In genomic region chr21:46639489-46640386, GRCh38 we compare ENCODE assay signal across 8 cellular contexts. TPM values are rescaled to one million over a fixed set of nuclear protein-coding genes. Genes with fewer than 3 reads are reported as not detected.
DNase-seq lines count a peak whose midpoint lies in the region; ATAC-seq and TF ChIP-seq lines count a peak whose summit lies in the region.

No MANE protein-coding gene starts in this region.

- no peak for DNase-seq in activated naive CD4-positive, alpha-beta T cell (lab: John Stamatoyannopoulos, UW)
- DNase-seq in RKO (ENCODE audit: low spot score) (peak; percentile 69), esophagus squamous epithelium (lab: John Stamatoyannopoulos, UW) (no peak), transverse colon (no peak), HuH-7.5 (ENCODE audit: low spot score) (no peak), cardiac septum (ENCODE audit: low spot score) (no peak)

- H3K36me3 ChIP-seq in esophagus squamous epithelium (peaks cover 0 to 49% (median 11%) of the 10 kb centered on the region in 3 donors), transverse colon (peaks cover 0 to 25% (median 8%) of the 10 kb centered on the region in 4 donors)

- WGBS in esophagus squamous epithelium, 2 donors = 79 to 84% methylated on average over 8 of the region's 8 CpGs
- 80 to 82% methylated on average over 8 of the region's 8 CpGs for WGBS in transverse colon (ENCODE audit: low coverage in 1 of 2), 2 donors

- intact Hi-C loops in esophagus squamous epithelium (cut with DNase I) = no loop called here
- intact Hi-C loops in transverse colon (cut with DNase I; ENCODE audit: low total_unique reads) = no loop called here
- intact Hi-C loops in cardiac septum (cut with DNase I) = no loop called here

- H3K27ac Mint-ChIP-seq in activated naive CD4-positive, alpha-beta T cell treated with anti-CD3 and anti-CD28 coated beads, Interleukin-2, amount 50 U/mL, for 24 hours = peak overlapping the region; percentile 44

- H3K4me3 Mint-ChIP-seq in activated naive CD4-positive, alpha-beta T cell treated with anti-CD3 and anti-CD28 coated beads, Interleukin-2, amount 50 U/mL, for 24 hours = peak overlapping the region; percentile 76

- no peaks in the 10 kb centered on the region for H3K9me3 Mint-ChIP-seq in activated naive CD4-positive, alpha-beta T cell treated with anti-CD3 and anti-CD28 coated beads, Interleukin-2, amount 50 U/mL, for 24 hours

- H3K36me3 Mint-ChIP-seq in activated naive CD4-positive, alpha-beta T cell treated with anti-CD3 and anti-CD28 coated beads, Interleukin-2, amount 50 U/mL, for 24 hours = peaks cover 9% of the 10 kb centered on the region

- H3K27ac ChIP-seq in esophagus squamous epithelium (peak overlapping the region in 1 of 4 donors; percentile 3), transverse colon (no peak overlapping the region)

- in situ Hi-C loops in transverse colon (cut with MboI; ENCODE audit: low pct_ligation_motif_present in 1 of 4, low pct_unique_long_range_greater_than_20kb in 1 of 4, low sequenced_read_pairs in 3 of 4) = no loop called here

- ATAC-seq in GM19455 (IDR thresholded peaks at IDR 0.05; ENCODE audit: unreplicated experiment) = no peak

- peak in 5 of 6 experiments; percentile 8 to 59 (median 50) for TF ChIP-seq CTCF in esophagus squamous epithelium (IDR thresholded peaks at IDR 0.05)
- peak; percentile 31 to 49 (median 37) for TF ChIP-seq CTCF in transverse colon (IDR thresholded peaks at IDR 0.05)

- no peak for TF ChIP-seq EP300 in transverse colon (IDR thresholded peaks at IDR 0.05; ENCODE audit: low read depth)

- no peaks in the 10 kb centered on the region for H3K27me3 ChIP-seq in esophagus squamous epithelium
- no peaks in the 10 kb centered on the region for H3K27me3 ChIP-seq in transverse colon

- TF ChIP-seq POLR2A in esophagus squamous epithelium (IDR thresholded peaks at IDR 0.05) (no peak), transverse colon (IDR thresholded peaks at IDR 0.05) (no peak)

- H3K9me3 ChIP-seq in esophagus squamous epithelium = no peaks in the 10 kb centered on the region
- H3K9me3 ChIP-seq in transverse colon = no peaks in the 10 kb centered on the region

- peaks cover 12 to 61% (median 29%) of the 10 kb centered on the region in 3 donors for H3K4me1 ChIP-seq in esophagus squamous epithelium
- peaks cover 17 to 42% (median 30%) of the 10 kb centered on the region in 4 donors for H3K4me1 ChIP-seq in transverse colon

- H3K4me3 ChIP-seq in esophagus squamous epithelium = no peak overlapping the region
- H3K4me3 ChIP-seq in transverse colon = no peak overlapping the region

- H3K4me1 Mint-ChIP-seq in activated naive CD4-positive, alpha-beta T cell treated with anti-CD3 and anti-CD28 coated beads, Interleukin-2, amount 50 U/mL, for 24 hours = peaks cover 61% of the 10 kb centered on the region

- H3K27me3 Mint-ChIP-seq in activated naive CD4-positive, alpha-beta T cell treated with anti-CD3 and anti-CD28 coated beads, Interleukin-2, amount 50 U/mL, for 24 hours = no peaks in the 10 kb centered on the region

RNA-seq across cellular contexts. Expression of gene PRMT2, which starts 4.3 kb away (rescaled TPM):
- total RNA-seq in esophagus squamous epithelium = 100 to 1,000 TPM in 2 of 4 donors, 10 to 100 TPM in 2; 72.3 to 125 (median 101) TPM
- total RNA-seq in transverse colon = 100 to 1,000 TPM in 2 of 4 donors, 10 to 100 TPM in 2; 80.4 to 112 (median 96.2) TPM
- 76.5 TPM for total RNA-seq in cardiac septum

RNA-seq across cellular contexts. Expression of gene S100B, which starts 34.9 kb away (rescaled TPM):
- total RNA-seq in esophagus squamous epithelium (10 to 100 TPM in 1 of 4 donors, 1 to 10 TPM in 1, under 1 TPM in 1, not detected in 1; 0.57 to 14.7 (median 8.2) TPM), transverse colon (10 to 100 TPM; 10.6 to 37.2 (median 23.2) TPM), cardiac septum (0.62 TPM)
